22 cellular contexts compared by ENCODE assay signal in the genomic region with DNA sequence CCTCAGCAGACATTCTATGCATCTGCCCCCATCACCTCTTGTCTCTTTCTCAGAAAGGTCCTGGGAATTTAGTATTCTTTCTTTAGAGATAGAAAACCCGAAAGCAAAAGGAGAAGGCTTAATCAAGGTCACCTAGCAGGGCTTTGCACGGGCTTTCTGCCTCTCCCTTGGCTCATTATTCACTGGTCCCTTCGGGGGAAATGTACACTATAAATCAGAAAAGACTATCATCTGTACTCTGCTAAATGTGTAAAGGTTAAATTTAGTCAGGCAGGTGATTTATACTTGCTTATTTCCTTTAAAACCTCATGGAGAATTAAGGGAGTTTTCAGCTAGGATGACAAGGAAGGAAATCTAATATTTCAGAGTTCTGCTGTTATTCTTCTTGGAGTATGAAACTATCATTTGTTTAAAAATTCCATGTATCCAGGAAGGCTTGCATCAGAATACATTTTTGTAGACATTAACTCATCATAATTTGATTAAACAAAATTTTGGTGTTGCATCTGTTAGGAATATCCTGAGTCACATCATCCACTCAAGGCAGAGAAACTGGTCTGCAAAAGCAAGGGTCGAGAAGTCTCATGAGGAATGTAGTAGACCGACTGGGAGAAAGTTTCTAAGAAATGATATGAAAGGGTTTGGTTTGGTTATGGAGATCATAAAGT.
A peak's percentile ranks its signal among the peaks of the same experiment; 100 is the strongest.
DNase-seq lines count a peak whose midpoint lies in the region; ATAC-seq and TF ChIP-seq lines count a peak whose summit lies in the region.
"Had no signal": no experiment of that assay in that cellular context is flagged by ENCODE, and none has a peak within 500 bp of the region (broad histone marks: within the 10 kb centered on the region; RNA-seq: fewer than 3 reads in every experiment).

No MANE protein-coding gene starts in this region.

- no peaks in the 10 kb centered on the region for H3K27me3 Mint-ChIP-seq in chondrocyte (ENCODE audit: low read depth)
- H3K27me3 Mint-ChIP-seq in CD4-positive, alpha-beta T cell, result no peaks in the 10 kb centered on the region
- peaks cover 7% of the 10 kb centered on the region for H3K27me3 Mint-ChIP-seq in activated naive CD4-positive, alpha-beta T cell treated with anti-CD3 and anti-CD28 coated beads, Interleukin-2, amount 10 ng/mL, durations not matched to agents 7 days and 5 days

- POLR2A ChIA-PET in AG04450 (lab: Yijun Ruan, JAX), result no interaction called here
- POLR2A ChIA-PET in CD4-positive, alpha-beta T cell (lab: Charles Lee), result no interaction called here

- intact Hi-C loops in CD4-positive, alpha-beta T cell (cut with DNase I, micrococcal nuclease), result no loop called here

- TF ChIP-seq CTCF in AG04450 (IDR thresholded peaks at IDR 0.05; ENCODE audit: low read depth, low read length) (no peak), chondrocyte (IDR thresholded peaks at IDR 0.05) (no peak)
- TF ChIP-seq CTCF in CD4-positive, alpha-beta T cell (IDR thresholded peaks at IDR 0.05), result no peak

- no peak overlapping the region for H3K27ac ChIP-seq in AG04450 (ENCODE audit: low read depth, low read length)
- H3K27ac ChIP-seq in CD4-positive, alpha-beta T cell (ENCODE audit: low read depth, low read length), result no peak overlapping the region
- H3K27ac ChIP-seq: BLaER1, GM23248, Peyer's patch had no signal

- H3K27ac Mint-ChIP-seq in chondrocyte (ENCODE audit: unreplicated experiment), result peak overlapping the region; percentile 5
- H3K27ac Mint-ChIP-seq in CD4-positive, alpha-beta T cell, result no peak overlapping the region
- no peak overlapping the region for H3K27ac Mint-ChIP-seq in activated naive CD4-positive, alpha-beta T cell treated with anti-CD3 and anti-CD28 coated beads, Interleukin-2, amount 10 ng/mL, durations not matched to agents 7 days and 5 days
- H3K27ac Mint-ChIP-seq: CD4-positive, CD25-positive, alpha-beta regulatory T cell had no signal

- H3K27me3 ChIP-seq in AG04450 (ENCODE audit: control insufficient read depth, insufficient read depth, low read length), result peaks cover 8% of the 10 kb centered on the region
- no peaks in the 10 kb centered on the region for H3K27me3 ChIP-seq in CD4-positive, alpha-beta T cell (ENCODE audit: control insufficient read depth, insufficient read depth, low read length)
- H3K27me3 ChIP-seq: BLaER1, Peyer's patch had no signal

- H3K4me1 Mint-ChIP-seq in chondrocyte (ENCODE audit: low read depth), result peaks cover 18% of the 10 kb centered on the region
- H3K4me1 Mint-ChIP-seq in CD4-positive, alpha-beta T cell (ENCODE audit: low read depth), result no peaks in the 10 kb centered on the region
- no peaks in the 10 kb centered on the region for H3K4me1 Mint-ChIP-seq in activated naive CD4-positive, alpha-beta T cell treated with anti-CD3 and anti-CD28 coated beads, Interleukin-2, amount 10 ng/mL, durations not matched to agents 7 days and 5 days
- H3K4me1 Mint-ChIP-seq: CD4-positive, CD25-positive, alpha-beta regulatory T cell had no signal

- peaks cover 3% of the 10 kb centered on the region; the same call in 1 of the 2 replicates for H3K9me3 ChIP-seq in AG04450 (ENCODE audit: control insufficient read depth, insufficient read depth, low read length)
- no peaks in the 10 kb centered on the region for H3K9me3 ChIP-seq in CD4-positive, alpha-beta T cell (ENCODE audit: control insufficient read depth, low read length)
- H3K9me3 ChIP-seq: BLaER1, Peyer's patch had no signal

- ATAC-seq in CD4-positive, alpha-beta T cell (ENCODE audit: poor library complexity), result no peak

- DNase-seq in AG04450 (ENCODE audit: low read depth, low spot score) (peak; percentile 33), LHCN-M2 (ENCODE audit: low read depth) (peak; percentile 12), chondrocyte (ENCODE audit: low spot score) (no peak), left kidney (ENCODE audit: low read depth, low spot score) (peak; percentile 79), NCI-H748 treated with DMSO at 0.1 percent for 48 hours (lab: John Stamatoyannopoulos, UW) (no peak)
- DNase-seq in central memory CD4-positive, alpha-beta T cell, result no peak
- no peak for DNase-seq in CD4-positive, alpha-beta T cell
- DNase-seq in activated naive CD4-positive, alpha-beta T cell treated with anti-CD3 and anti-CD28 coated beads, Interleukin-2, amount 10 ng/mL, durations not matched to agents 7 days and 5 days, result no peak
- DNase-seq: 8988T; ACHN; CD4-positive, CD25-positive, alpha-beta regulatory T cell; DMS53; GM23248; H7; KG1; MM.1S; NCI-H2029 treated with DMSO at 0.1 percent for 48 hours; NCI-H446 treated with DMSO at 0.1 percent for 48 hours; NCI-H526; Peyer's patch; SIG-M5 had no signal

- no peak overlapping the region for H3K4me3 Mint-ChIP-seq in chondrocyte (ENCODE audit: unreplicated experiment)
- H3K4me3 Mint-ChIP-seq in CD4-positive, alpha-beta T cell, result no peak overlapping the region
- H3K4me3 Mint-ChIP-seq in activated naive CD4-positive, alpha-beta T cell treated with anti-CD3 and anti-CD28 coated beads, Interleukin-2, amount 10 ng/mL, durations not matched to agents 7 days and 5 days, result no peak overlapping the region
- H3K4me3 Mint-ChIP-seq: CD4-positive, CD25-positive, alpha-beta regulatory T cell had no signal

- H3K4me3 ChIP-seq in AG04450 (ENCODE audit: low read depth, low read length), result no peak overlapping the region
- H3K4me3 ChIP-seq: BLaER1, GM23248, Peyer's patch had no signal

- H3K9me3 Mint-ChIP-seq in chondrocyte (ENCODE audit: low read depth), result peaks cover 5% of the 10 kb centered on the region
- no peaks in the 10 kb centered on the region for H3K9me3 Mint-ChIP-seq in CD4-positive, alpha-beta T cell
- H3K9me3 Mint-ChIP-seq in activated naive CD4-positive, alpha-beta T cell treated with anti-CD3 and anti-CD28 coated beads, Interleukin-2, amount 10 ng/mL, durations not matched to agents 7 days and 5 days, result no peaks in the 10 kb centered on the region
- H3K9me3 Mint-ChIP-seq: CD4-positive, CD25-positive, alpha-beta regulatory T cell had no signal

- CTCF ChIA-PET in AG04450 (lab: Charles Lee), result interaction anchor here (1.0 to 2.3 kb wide), 2 partner anchors 251 to 312 kb away, joined by 3 to 9 read pairs; no protein-coding TSS in a partner anchor
- CTCF ChIA-PET in CD4-positive, alpha-beta T cell (lab: Charles Lee), result no interaction called here
- CTCF ChIA-PET in activated naive CD4-positive, alpha-beta T cell treated with anti-CD3 and anti-CD28 coated beads, Interleukin-2, amount 10 ng/mL, durations not matched to agents 7 days and 5 days (lab: Charles Lee), result no interaction called here

- no peaks in the 10 kb centered on the region for H3K36me3 Mint-ChIP-seq in chondrocyte (ENCODE audit: low read depth)
- H3K36me3 Mint-ChIP-seq in CD4-positive, alpha-beta T cell (ENCODE audit: low read depth), result no peaks in the 10 kb centered on the region
- H3K36me3 Mint-ChIP-seq in activated naive CD4-positive, alpha-beta T cell treated with anti-CD3 and anti-CD28 coated beads, Interleukin-2, amount 10 ng/mL, durations not matched to agents 7 days and 5 days, result no peaks in the 10 kb centered on the region
- H3K36me3 Mint-ChIP-seq: CD4-positive, CD25-positive, alpha-beta regulatory T cell had no signal

Comparison
In these comparisons a context has a peak if more than half of its experiments do, and no peak if none do; other contexts are left out.
1. DNase-seq: peak in AG04450 (single experiment), LHCN-M2 (single experiment) and left kidney (single experiment); none in chondrocyte (single experiment), central memory CD4-positive, alpha-beta T cell (single experiment), NCI-H748 treated with DMSO at 0.1 percent for 48 hours (single experiment), CD4-positive, alpha-beta T cell (0 of 10) and activated naive CD4-positive, alpha-beta T cell treated with anti-CD3 and anti-CD28 coated beads, Interleukin-2, amount 10 ng/mL, durations not matched to agents 7 days and 5 days (single experiment).